ENCODE assay signal across 12 cellular contexts in the genomic region with DNA sequence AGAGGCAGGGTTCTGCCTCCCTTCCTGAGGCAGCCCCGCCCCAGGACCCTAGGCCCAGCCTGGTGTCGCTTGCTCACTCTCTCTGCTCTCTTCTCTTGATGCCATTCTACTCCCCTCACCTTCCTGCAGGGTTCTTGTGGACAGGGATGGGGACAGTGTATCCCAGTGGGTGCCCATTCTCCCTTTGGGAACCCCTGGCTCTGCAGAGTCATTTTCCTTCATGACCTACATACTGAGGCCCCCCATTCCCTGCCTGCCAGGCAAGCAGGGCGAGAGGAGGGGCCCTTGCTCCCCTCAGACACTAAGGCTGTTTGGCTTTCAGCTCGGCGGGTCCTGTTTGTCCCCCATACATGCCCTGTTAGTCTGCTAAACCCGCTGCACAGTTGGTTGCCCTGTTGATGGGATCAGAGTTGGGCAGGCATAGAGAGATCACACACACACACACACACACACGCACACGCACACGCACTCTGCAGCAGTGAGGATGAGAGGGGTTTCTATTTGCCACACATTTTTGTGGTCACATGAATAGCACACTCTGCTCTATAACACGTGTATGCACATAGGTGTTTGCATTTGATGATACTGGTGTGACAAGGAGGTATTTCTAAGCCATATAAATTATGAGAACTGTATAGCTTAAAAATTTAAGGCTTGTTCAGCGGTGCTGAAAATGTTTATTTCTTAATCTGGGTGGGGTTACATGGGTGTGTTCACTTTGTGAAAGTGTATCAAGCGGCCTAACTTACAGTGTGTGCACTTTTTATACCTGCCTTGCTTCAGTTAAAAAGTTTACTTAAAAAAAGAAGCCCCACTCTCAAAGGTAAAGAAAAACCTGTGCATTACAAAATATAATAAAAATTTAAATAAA. TPM values are rescaled to one million over a fixed set of nuclear protein-coding genes. Genes with fewer than 3 reads are reported as not detected.
DNase-seq lines count a peak whose midpoint lies in the region; ATAC-seq and TF ChIP-seq lines count a peak whose summit lies in the region.
"Had no signal": no experiment of that assay in that cellular context is flagged by ENCODE, and none has a peak within 500 bp of the region (broad histone marks: within the 10 kb centered on the region; RNA-seq: fewer than 3 reads in every experiment).

No MANE protein-coding gene starts in this region.

- H3K9me3 ChIP-seq in left ventricle myocardium inferior (replicated peaks) (no peaks in the 10 kb centered on the region), aorta (ENCODE audit: control insufficient read depth, low read length) (no peaks in the 10 kb centered on the region), OCI-LY7 (ENCODE audit: low read length) (no peaks in the 10 kb centered on the region)

- peaks cover 34 to 52% (median 45%) of the 10 kb centered on the region in 3 donors for H3K4me1 Mint-ChIP-seq in naive B cell

- H3K4me3 ChIP-seq in left ventricle myocardium inferior (peak overlapping the region; percentile 17), dorsolateral prefrontal cortex (peak overlapping the region in 27 of 59 donors; percentile 1 to 75 (median 58)), aorta (ENCODE audit: low read length in 2 of 2) (no peak overlapping the region), OCI-LY7 (ENCODE audit: low read depth, low read length, poor library complexity, severe bottlenecking) (no peak overlapping the region)

- CTCF ChIA-PET in OCI-LY7 (lab: Charles Lee; ENCODE audit: unreplicated experiment), result no interaction called here

- no peak overlapping the region for H3K4me2 ChIP-seq in OCI-LY7 (ENCODE audit: low read length)

- WGBS in aorta, 2 donors, result 35 to 40% methylated on average over 12 of the region's 12 CpGs

- no peaks in the 10 kb centered on the region for H3K79me2 ChIP-seq in OCI-LY7 (ENCODE audit: insufficient read depth, low read depth, low read length)

- POLR2A ChIA-PET in OCI-LY7 (lab: Charles Lee), result no interaction called here

- peak overlapping the region in 6 of 8 donors; percentile 42 to 76 (median 68) for H3K4me3 Mint-ChIP-seq in naive B cell
- H3K4me3 Mint-ChIP-seq: activated naive CD4-positive, alpha-beta T cell treated with anti-CD3 and anti-CD28 coated beads for 36 hours had no signal

- peaks cover 0 to 2% (median 0%) of the 10 kb centered on the region in 7 donors for H3K9me3 Mint-ChIP-seq in naive B cell
- H3K9me3 Mint-ChIP-seq: activated naive CD4-positive, alpha-beta T cell treated with anti-CD3 and anti-CD28 coated beads for 36 hours had no signal

- peaks cover 0 to 12% of the 10 kb centered on the region in 2 donors for H3K36me3 Mint-ChIP-seq in naive B cell

- ATAC-seq in Right ventricle myocardium superior (ENCODE audit: poor library complexity), result no peak
- ATAC-seq in naive B cell (ENCODE audit: low read depth in 2 of 2), result peak in 1 of 2 donors; percentile 15
- no peak for ATAC-seq in aorta (ENCODE audit: low FRiP score)
- ATAC-seq: activated CD4-positive, CD25-positive, alpha-beta regulatory T cell treated with anti-CD3 and anti-CD28 coated beads, Interleukin-2, amount 50 U/mL, for 24 hours had no signal

- peaks cover 40 to 83% (median 77%) of the 10 kb centered on the region in 3 donors for H3K27me3 Mint-ChIP-seq in naive B cell

- no peak overlapping the region for H2AFZ ChIP-seq in OCI-LY7 (ENCODE audit: low read length)

- no peaks in the 10 kb centered on the region for H3K9me2 ChIP-seq in OCI-LY7 (ENCODE audit: insufficient read depth, low read length)

- no peaks in the 10 kb centered on the region for H3K27me3 ChIP-seq in left ventricle myocardium inferior (ENCODE audit: low read depth)
- no peaks in the 10 kb centered on the region for H3K27me3 ChIP-seq in dorsolateral prefrontal cortex
- no peaks in the 10 kb centered on the region for H3K27me3 ChIP-seq in aorta (ENCODE audit: control insufficient read depth in 1 of 2, insufficient read depth in 2 of 2, low read length in 1 of 2)

- TF ChIP-seq CTCF in left ventricle myocardium inferior (IDR thresholded peaks at IDR 0.05; ENCODE audit: borderline replicate concordance), result no peak
- TF ChIP-seq CTCF in dorsolateral prefrontal cortex (IDR thresholded peaks at IDR 0.05 in 54 of 56, conservative IDR thresholded peaks at IDR 0.05 in 2 of 56; ENCODE audit: low read depth in 1 of 56, partially characterized antibody in 56 of 56), result no peak
- TF ChIP-seq CTCF in OCI-LY7 (conservative IDR thresholded peaks at IDR 0.05; ENCODE audit: low read length), result no peak

- H3K27ac Mint-ChIP-seq in naive B cell, result peak overlapping the region in 2 of 6 donors; percentile 26 to 78
- H3K27ac Mint-ChIP-seq: activated naive CD4-positive, alpha-beta T cell treated with anti-CD3 and anti-CD28 coated beads for 36 hours had no signal

- H3K4me1 ChIP-seq in left ventricle myocardium inferior (peaks cover 100% of the 10 kb centered on the region), aorta (ENCODE audit: control insufficient read depth in 1 of 2, insufficient read depth in 2 of 2, low read length in 2 of 2) (peaks cover 2 to 5% of the 10 kb centered on the region in 2 donors), OCI-LY7 (ENCODE audit: insufficient read depth, low read length, poor library complexity, severe bottlenecking) (no peaks in the 10 kb centered on the region)

- DNase-seq in left ventricle myocardium inferior, result no peak
- DNase-seq in Right ventricle myocardium superior, result no peak
- no peak for DNase-seq in dorsolateral prefrontal cortex
- no peak for DNase-seq in naive B cell
- DNase-seq in aorta, result no peak
- DNase-seq in OCI-LY7 (ENCODE audit: low spot score), result no peak
- DNase-seq in GOT3 (lab: John Stamatoyannopoulos, UW), result no peak
- DNase-seq in islet precursor cell, result no peak
- DNase-seq: activated naive CD4-positive, alpha-beta T cell treated with anti-CD3 and anti-CD28 coated beads for 36 hours; MM.1S had no signal

- H3K36me3 ChIP-seq in left ventricle myocardium inferior (no peaks in the 10 kb centered on the region), aorta (ENCODE audit: control insufficient read depth in 1 of 2, insufficient read depth in 2 of 2, low read length in 1 of 2) (no peaks in the 10 kb centered on the region), OCI-LY7 (ENCODE audit: insufficient read depth, low read length) (no peaks in the 10 kb centered on the region)

- no TSS peak for BruUV-seq in OCI-LY7 (replicated peaks; lab: Mats Ljungman, UMichigan)

- no peaks in the 10 kb centered on the region; the same call in 1 of the 2 replicates for H4K20me1 ChIP-seq in OCI-LY7 (ENCODE audit: insufficient read depth, low read length)

- intact Hi-C loops in left ventricle myocardium inferior (cut with micrococcal nuclease) (no loop called here), Right ventricle myocardium superior (cut with DNase I) (no loop called here), dorsolateral prefrontal cortex (cut with DNase I) (no loop called here), aorta (cut with DNase I) (loop anchor here in 1 of 2 donors (2.0 kb wide), 1 partner anchor 19 kb away; no protein-coding TSS in a partner anchor), OCI-LY7 (cut with micrococcal nuclease; ENCODE audit: unreplicated experiment) (no loop called here)

- H3K27ac ChIP-seq in left ventricle myocardium inferior (replicated peaks) (peak overlapping the region; percentile 94), dorsolateral prefrontal cortex (peak overlapping the region; percentile 88 to 100 (median 99)), aorta (ENCODE audit: low read depth in 1 of 2, low read length in 2 of 2) (peak overlapping the region; percentile 85 to 91), OCI-LY7 (ENCODE audit: low read depth, low read length, poor library complexity, severe bottlenecking) (no peak overlapping the region)

RNA-seq across cellular contexts. Expression of a gene that starts 20.3 kb away (rescaled TPM):
- total RNA-seq in left ventricle myocardium inferior, result 118 TPM
- total RNA-seq in Right ventricle myocardium superior, result 160 TPM
- total RNA-seq in dorsolateral prefrontal cortex, result 100 to 1,000 TPM; 219 to 402 (median 309) TPM
- polyA plus RNA-seq in naive B cell (ENCODE audit: low read depth in 6 of 6), result 1 to 10 TPM in 2 of 6 donors, under 1 TPM in 2, not detected in 2; 0.21 to 2.1 (median 1.1) TPM
- 100 to 1,000 TPM; 184 to 327 TPM for total RNA-seq in aorta
- 10 to 100 TPM; 45.5 to 49.8 TPM for polyA plus RNA-seq in aorta
- total RNA-seq in OCI-LY7 (2014; rRNA removed; shearing (Covaris generic)), result 0.03 and 0.16 TPM in 2 replicates
- 0.68 and 0.72 TPM in 2 replicates for total RNA-seq in OCI-LY7 (2022)

RNA-seq across cellular contexts. Expression of a gene that starts 46.2 kb away (rescaled TPM):
- total RNA-seq in left ventricle myocardium inferior (12.7 TPM), Right ventricle myocardium superior (9.1 TPM), dorsolateral prefrontal cortex (1 to 10 TPM in 1 of 120 experiments, under 1 TPM in 49, not detected in 70; 0.14 to 1.1 (median 0.35) TPM), aorta (not detected), OCI-LY7 (2022) (0.77 and 0.84 TPM in 2 replicates)
- polyA plus RNA-seq in naive B cell (ENCODE audit: low read depth in 6 of 6) (not detected), aorta (under 1 TPM in 1 of 2 donors, not detected in 1; 0.13 TPM)
- total RNA-seq in OCI-LY7 (2014; rRNA removed; shearing (Covaris generic)), result 0.06 and 0.18 TPM in 2 replicates
- total RNA-seq: activated naive CD4-positive, alpha-beta T cell treated with anti-CD3 and anti-CD28 coated beads for 36 hours had no signal
- polyA plus RNA-seq: BJ had no signal

RNA-seq across cellular contexts. Expression of a gene that starts 58.6 kb away (rescaled TPM):
- 31.4 TPM for total RNA-seq in left ventricle myocardium inferior
- 31.1 TPM for total RNA-seq in Right ventricle myocardium superior
- total RNA-seq in dorsolateral prefrontal cortex, result 10 to 100 TPM; 11.9 to 33.8 (median 19.3) TPM
- polyA plus RNA-seq in naive B cell (ENCODE audit: low read depth in 6 of 6), result 10 to 100 TPM; 49.4 to 65.9 (median 52.7) TPM
- 10 to 100 TPM; 15.3 to 15.7 TPM for total RNA-seq in aorta
- 10 to 100 TPM; 30.9 to 40.6 TPM for polyA plus RNA-seq in aorta
- 29.5 and 43.0 TPM in 2 replicates for total RNA-seq in OCI-LY7 (2014; rRNA removed; shearing (Covaris generic))
- 24.7 and 32.4 TPM in 2 replicates for total RNA-seq in OCI-LY7 (2022)

Comparison
In these comparisons a context has a peak if more than half of its experiments do, and no peak if none do; other contexts are left out.
1. RNA of a gene that starts 20.3 kb away (total RNA-seq): 184 to 327 TPM in aorta, 219 to 402 TPM in dorsolateral prefrontal cortex, 160 TPM in Right ventricle myocardium superior (single experiment) and 118 TPM in left ventricle myocardium inferior (single experiment); 0.03 to 0.72 TPM in OCI-LY7; every median in the first group is over 10 times any median in the second.